Comparison of ENCODE assay signal across 1 cellular context in the genomic region with DNA sequence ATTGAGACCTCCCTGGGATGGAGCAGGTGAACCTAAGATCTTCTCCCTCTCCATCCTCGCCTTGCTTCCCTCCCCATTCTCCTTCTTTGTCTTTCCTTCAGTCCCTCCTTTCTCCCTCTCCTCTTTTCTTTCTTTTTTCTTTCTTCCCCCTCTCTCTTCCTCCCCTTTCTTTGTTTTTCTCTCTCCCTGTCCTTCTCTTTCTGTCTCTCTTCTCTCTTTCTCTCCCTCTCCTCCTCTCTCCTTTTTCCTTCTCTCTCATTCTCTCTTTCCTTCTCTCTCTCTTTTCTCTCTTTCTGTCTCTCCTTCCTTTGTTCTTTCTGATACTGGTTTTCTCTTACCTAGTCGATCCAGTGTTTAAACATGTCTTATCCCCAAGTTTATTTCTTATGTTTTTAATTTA.
TF ChIP-seq lines count a peak whose summit lies in the region.

No MANE protein-coding gene starts in this region.

TF ChIP-seq in H1, 55 proteins besides CTCF, POLR2A, EP300 and RAD21:
- TF ChIP-seq TCF12 (IDR thresholded peaks at IDR 0.05; ENCODE audit: low read depth, low read length) (no peak), CBX8 (IDR thresholded peaks at IDR 0.05; ENCODE audit: borderline replicate concordance, low read depth, low read length) (no peak), SP2 (IDR thresholded peaks at IDR 0.05; ENCODE audit: low read length) (no peak), RXRA (IDR thresholded peaks at IDR 0.05; ENCODE audit: insufficient read depth, low read depth, low read length) (no peak), POLR2AphosphoS5 (IDR thresholded peaks at IDR 0.05; ENCODE audit: low read depth, low read length) (no peak), TAF7 (optimal IDR thresholded peaks at IDR 0.05; ENCODE audit: borderline replicate concordance, low read depth, low read length) (no peak), KDM5A (IDR thresholded peaks at IDR 0.05; ENCODE audit: low read length) (no peak), CTBP2 (IDR thresholded peaks at IDR 0.05; ENCODE audit: borderline replicate concordance, insufficient read depth, insufficient read length, low read length) (no peak), PHF8 (conservative IDR thresholded peaks at IDR 0.05; ENCODE audit: low read depth, low read length) (no peak), NRF1 (IDR thresholded peaks at IDR 0.05; ENCODE audit: low read depth, low read length) (no peak), RBBP5 (IDR thresholded peaks at IDR 0.05; ENCODE audit: borderline replicate concordance, low read depth, low read length) (no peak), KDM4A (IDR thresholded peaks at IDR 0.05; ENCODE audit: low read depth, low read length, severe bottlenecking) (no peak)
- TF ChIP-seq, protein P1, sequence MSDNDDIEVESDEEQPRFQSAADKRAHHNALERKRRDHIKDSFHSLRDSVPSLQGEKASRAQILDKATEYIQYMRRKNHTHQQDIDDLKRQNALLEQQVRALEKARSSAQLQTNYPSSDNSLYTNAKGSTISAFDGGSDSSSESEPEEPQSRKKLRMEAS (IDR thresholded peaks at IDR 0.05) = no peak
- TF ChIP-seq, protein P2, sequence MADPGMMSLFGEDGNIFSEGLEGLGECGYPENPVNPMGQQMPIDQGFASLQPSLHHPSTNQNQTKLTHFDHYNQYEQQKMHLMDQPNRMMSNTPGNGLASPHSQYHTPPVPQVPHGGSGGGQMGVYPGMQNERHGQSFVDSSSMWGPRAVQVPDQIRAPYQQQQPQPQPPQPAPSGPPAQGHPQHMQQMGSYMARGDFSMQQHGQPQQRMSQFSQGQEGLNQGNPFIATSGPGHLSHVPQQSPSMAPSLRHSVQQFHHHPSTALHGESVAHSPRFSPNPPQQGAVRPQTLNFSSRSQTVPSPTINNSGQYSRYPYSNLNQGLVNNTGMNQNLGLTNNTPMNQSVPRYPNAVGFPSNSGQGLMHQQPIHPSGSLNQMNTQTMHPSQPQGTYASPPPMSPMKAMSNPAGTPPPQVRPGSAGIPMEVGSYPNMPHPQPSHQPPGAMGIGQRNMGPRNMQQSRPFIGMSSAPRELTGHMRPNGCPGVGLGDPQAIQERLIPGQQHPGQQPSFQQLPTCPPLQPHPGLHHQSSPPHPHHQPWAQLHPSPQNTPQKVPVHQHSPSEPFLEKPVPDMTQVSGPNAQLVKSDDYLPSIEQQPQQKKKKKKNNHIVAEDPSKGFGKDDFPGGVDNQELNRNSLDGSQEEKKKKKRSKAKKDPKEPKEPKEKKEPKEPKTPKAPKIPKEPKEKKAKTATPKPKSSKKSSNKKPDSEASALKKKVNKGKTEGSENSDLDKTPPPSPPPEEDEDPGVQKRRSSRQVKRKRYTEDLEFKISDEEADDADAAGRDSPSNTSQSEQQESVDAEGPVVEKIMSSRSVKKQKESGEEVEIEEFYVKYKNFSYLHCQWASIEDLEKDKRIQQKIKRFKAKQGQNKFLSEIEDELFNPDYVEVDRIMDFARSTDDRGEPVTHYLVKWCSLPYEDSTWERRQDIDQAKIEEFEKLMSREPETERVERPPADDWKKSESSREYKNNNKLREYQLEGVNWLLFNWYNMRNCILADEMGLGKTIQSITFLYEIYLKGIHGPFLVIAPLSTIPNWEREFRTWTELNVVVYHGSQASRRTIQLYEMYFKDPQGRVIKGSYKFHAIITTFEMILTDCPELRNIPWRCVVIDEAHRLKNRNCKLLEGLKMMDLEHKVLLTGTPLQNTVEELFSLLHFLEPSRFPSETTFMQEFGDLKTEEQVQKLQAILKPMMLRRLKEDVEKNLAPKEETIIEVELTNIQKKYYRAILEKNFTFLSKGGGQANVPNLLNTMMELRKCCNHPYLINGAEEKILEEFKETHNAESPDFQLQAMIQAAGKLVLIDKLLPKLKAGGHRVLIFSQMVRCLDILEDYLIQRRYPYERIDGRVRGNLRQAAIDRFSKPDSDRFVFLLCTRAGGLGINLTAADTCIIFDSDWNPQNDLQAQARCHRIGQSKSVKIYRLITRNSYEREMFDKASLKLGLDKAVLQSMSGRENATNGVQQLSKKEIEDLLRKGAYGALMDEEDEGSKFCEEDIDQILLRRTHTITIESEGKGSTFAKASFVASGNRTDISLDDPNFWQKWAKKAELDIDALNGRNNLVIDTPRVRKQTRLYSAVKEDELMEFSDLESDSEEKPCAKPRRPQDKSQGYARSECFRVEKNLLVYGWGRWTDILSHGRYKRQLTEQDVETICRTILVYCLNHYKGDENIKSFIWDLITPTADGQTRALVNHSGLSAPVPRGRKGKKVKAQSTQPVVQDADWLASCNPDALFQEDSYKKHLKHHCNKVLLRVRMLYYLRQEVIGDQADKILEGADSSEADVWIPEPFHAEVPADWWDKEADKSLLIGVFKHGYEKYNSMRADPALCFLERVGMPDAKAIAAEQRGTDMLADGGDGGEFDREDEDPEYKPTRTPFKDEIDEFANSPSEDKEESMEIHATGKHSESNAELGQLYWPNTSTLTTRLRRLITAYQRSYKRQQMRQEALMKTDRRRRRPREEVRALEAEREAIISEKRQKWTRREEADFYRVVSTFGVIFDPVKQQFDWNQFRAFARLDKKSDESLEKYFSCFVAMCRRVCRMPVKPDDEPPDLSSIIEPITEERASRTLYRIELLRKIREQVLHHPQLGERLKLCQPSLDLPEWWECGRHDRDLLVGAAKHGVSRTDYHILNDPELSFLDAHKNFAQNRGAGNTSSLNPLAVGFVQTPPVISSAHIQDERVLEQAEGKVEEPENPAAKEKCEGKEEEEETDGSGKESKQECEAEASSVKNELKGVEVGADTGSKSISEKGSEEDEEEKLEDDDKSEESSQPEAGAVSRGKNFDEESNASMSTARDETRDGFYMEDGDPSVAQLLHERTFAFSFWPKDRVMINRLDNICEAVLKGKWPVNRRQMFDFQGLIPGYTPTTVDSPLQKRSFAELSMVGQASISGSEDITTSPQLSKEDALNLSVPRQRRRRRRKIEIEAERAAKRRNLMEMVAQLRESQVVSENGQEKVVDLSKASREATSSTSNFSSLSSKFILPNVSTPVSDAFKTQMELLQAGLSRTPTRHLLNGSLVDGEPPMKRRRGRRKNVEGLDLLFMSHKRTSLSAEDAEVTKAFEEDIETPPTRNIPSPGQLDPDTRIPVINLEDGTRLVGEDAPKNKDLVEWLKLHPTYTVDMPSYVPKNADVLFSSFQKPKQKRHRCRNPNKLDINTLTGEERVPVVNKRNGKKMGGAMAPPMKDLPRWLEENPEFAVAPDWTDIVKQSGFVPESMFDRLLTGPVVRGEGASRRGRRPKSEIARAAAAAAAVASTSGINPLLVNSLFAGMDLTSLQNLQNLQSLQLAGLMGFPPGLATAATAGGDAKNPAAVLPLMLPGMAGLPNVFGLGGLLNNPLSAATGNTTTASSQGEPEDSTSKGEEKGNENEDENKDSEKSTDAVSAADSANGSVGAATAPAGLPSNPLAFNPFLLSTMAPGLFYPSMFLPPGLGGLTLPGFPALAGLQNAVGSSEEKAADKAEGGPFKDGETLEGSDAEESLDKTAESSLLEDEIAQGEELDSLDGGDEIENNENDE (IDR thresholded peaks at IDR 0.05; ENCODE audit: insufficient replicate concordance, low read length) = no peak
- TF ChIP-seq, protein P3, sequence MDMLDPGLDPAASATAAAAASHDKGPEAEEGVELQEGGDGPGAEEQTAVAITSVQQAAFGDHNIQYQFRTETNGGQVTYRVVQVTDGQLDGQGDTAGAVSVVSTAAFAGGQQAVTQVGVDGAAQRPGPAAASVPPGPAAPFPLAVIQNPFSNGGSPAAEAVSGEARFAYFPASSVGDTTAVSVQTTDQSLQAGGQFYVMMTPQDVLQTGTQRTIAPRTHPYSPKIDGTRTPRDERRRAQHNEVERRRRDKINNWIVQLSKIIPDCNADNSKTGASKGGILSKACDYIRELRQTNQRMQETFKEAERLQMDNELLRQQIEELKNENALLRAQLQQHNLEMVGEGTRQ (IDR thresholded peaks at IDR 0.05; ENCODE audit: low read length) = no peak
